ENCODE assay signal across 10 cellular contexts in the genomic region with DNA sequence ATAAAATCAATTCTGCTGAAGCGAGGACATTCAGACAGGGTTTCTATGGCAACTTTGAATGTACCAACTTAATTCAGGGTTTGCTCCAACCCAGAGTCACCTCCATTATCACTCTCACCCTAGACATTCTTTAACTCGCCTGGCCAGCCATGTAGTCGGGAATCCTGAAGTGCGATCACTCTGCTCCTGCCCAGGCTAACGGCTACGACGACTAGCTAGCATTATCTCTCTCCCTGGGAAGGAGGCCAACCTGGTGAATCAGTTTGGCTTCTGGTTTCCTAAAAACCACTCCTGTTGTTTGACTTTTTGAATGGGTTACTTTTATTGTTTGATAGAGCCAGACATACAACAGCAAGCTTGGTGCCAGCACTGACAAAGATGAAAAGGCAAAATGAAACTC. TPM values are rescaled to one million over a fixed set of nuclear protein-coding genes. Genes with fewer than 3 reads are reported as not detected.
A peak's percentile ranks its signal among the peaks of the same experiment; 100 is the strongest.
DNase-seq lines count a peak whose midpoint lies in the region; FAIRE-seq and TF ChIP-seq lines count a peak whose summit lies in the region.
"Had no signal": no experiment of that assay in that cellular context is flagged by ENCODE, and none has a peak within 500 bp of the region (broad histone marks: within the 10 kb centered on the region; RNA-seq: fewer than 3 reads in every experiment).

No MANE protein-coding gene starts in this region.

- TF ChIP-seq POLR2A in H54 (IDR thresholded peaks at IDR 0.05; ENCODE audit: low read depth, low read length): no peak

- TF ChIP-seq CTCF in RWPE1 (conservative IDR thresholded peaks at IDR 0.05; ENCODE audit: low read depth): no peak
- TF ChIP-seq CTCF in fibroblast of villous mesenchyme (IDR thresholded peaks at IDR 0.05; ENCODE audit: insufficient read depth, low read depth, low read length): no peak

- H3K36me3 ChIP-seq in effector memory CD4-positive, alpha-beta T cell (ENCODE audit: control insufficient read depth, insufficient read depth, low read length): no peaks in the 10 kb centered on the region
- H3K36me3 ChIP-seq: Peyer's patch had no signal

- H3K4me1 ChIP-seq in effector memory CD4-positive, alpha-beta T cell (ENCODE audit: control insufficient read depth, insufficient read depth, low read length, poor library complexity, severe bottlenecking): no peaks in the 10 kb centered on the region
- H3K4me1 ChIP-seq: parathyroid adenoma, Peyer's patch had no signal

- H3K9me3 ChIP-seq in effector memory CD4-positive, alpha-beta T cell (ENCODE audit: control insufficient read depth, low read length): no peaks in the 10 kb centered on the region
- H3K9me3 ChIP-seq: Peyer's patch had no signal

- FAIRE-seq in H54 (lab: Jason Lieb, UNC): no peak

- no peaks in the 10 kb centered on the region for H3K27me3 ChIP-seq in effector memory CD4-positive, alpha-beta T cell (replicated peaks; ENCODE audit: control insufficient read depth, insufficient read depth, low read length, poor library complexity, severe bottlenecking)
- H3K27me3 ChIP-seq: Peyer's patch had no signal

- DNase-seq in H54 (ENCODE audit: insufficient read length, low spot score) (peak; percentile 35), RWPE1 (ENCODE audit: low spot score) (peak; percentile 39), fibroblast of villous mesenchyme (ENCODE audit: low read depth) (peak; percentile 14), renal cortical epithelial cell (ENCODE audit: low read depth) (peak; percentile 69), T-helper 9 cell (no peak), NCI-H510A treated with DMSO at 0.1 percent for 48 hours (lab: John Stamatoyannopoulos, UW) (no peak)
- no peak for DNase-seq in effector memory CD4-positive, alpha-beta T cell
- DNase-seq: activated CD4-positive, alpha-beta T cell treated with anti-CD3 and anti-CD28 coated beads, Interleukin-2, amount 50 U/mL, for 48 hours; Peyer's patch had no signal

- H3K4me3 ChIP-seq in fibroblast of villous mesenchyme (ENCODE audit: low read depth, low read length): no peak overlapping the region
- H3K4me3 ChIP-seq in effector memory CD4-positive, alpha-beta T cell (ENCODE audit: insufficient read depth, low read depth, low read length, poor library complexity, severe bottlenecking): no peak overlapping the region
- H3K4me3 ChIP-seq: Peyer's patch had no signal

- POLR2A ChIA-PET in RWPE1 (lab: Yijun Ruan, JAX; ENCODE audit: low non-redundant PET): no interaction called here

- CTCF ChIA-PET in RWPE1 (lab: Yijun Ruan, JAX): interaction anchor here (0.6 kb wide), 1 partner anchor 488 kb away, joined by 3 read pairs; no protein-coding TSS in a partner anchor

- no peak overlapping the region for H3K27ac ChIP-seq in RWPE1
- H3K27ac ChIP-seq in effector memory CD4-positive, alpha-beta T cell (ENCODE audit: insufficient read depth, low read length, poor library complexity, severe bottlenecking): no peak overlapping the region
- H3K27ac ChIP-seq: parathyroid adenoma, Peyer's patch had no signal

RNA-seq across cellular contexts. Expression of a gene that starts 38.9 kb away (rescaled TPM):
- total RNA-seq in fibroblast of villous mesenchyme (9.3 and 12.1 TPM in 2 replicates), renal cortical epithelial cell (10.8 and 16.3 TPM in 2 replicates)

Comparison
In these comparisons a context has a peak if more than half of its experiments do, and no peak if none do; other contexts are left out.
1. DNase-seq: peak in H54 (single experiment), RWPE1 (single experiment), fibroblast of villous mesenchyme (single experiment) and renal cortical epithelial cell (single experiment); none in effector memory CD4-positive, alpha-beta T cell (0 of 3), T-helper 9 cell (single experiment) and NCI-H510A treated with DMSO at 0.1 percent for 48 hours (single experiment).